Comparison of ENCODE assay signal across 8 cellular contexts in genomic region chr6:39430968-39431523, GRCh38.
DNase-seq lines count a peak whose midpoint lies in the region; ATAC-seq and TF ChIP-seq lines count a peak whose summit lies in the region.

No MANE protein-coding gene starts in this region.

- ATAC-seq in gastrocnemius medialis (peak; percentile 62 to 95), HG03196 (IDR thresholded peaks at IDR 0.05; ENCODE audit: unreplicated experiment) (no peak), HG03095 (IDR thresholded peaks at IDR 0.05; ENCODE audit: unreplicated experiment) (no peak)

- H4K8ac ChIP-seq in H9 (replicated peaks; ENCODE audit: insufficient read length, low read depth, low read length): no peak overlapping the region

- peak; percentile 62 for DNase-seq in H9
- DNase-seq in Peyer's patch: peak; percentile 20 to 58 (median 56)
- DNase-seq in cardiac muscle cell (ENCODE audit: low read depth in 1 of 2, low spot score in 1 of 2): peak; percentile 20 to 56
- peak; percentile 20 to 78 for DNase-seq in gastrocnemius medialis
- no peak for DNase-seq in T-helper 2 cell
- no peak for DNase-seq in NCI-H2227 treated with DMSO at 0.1 percent for 48 hours (lab: John Stamatoyannopoulos, UW)

- no peak overlapping the region for H2BK120ac ChIP-seq in H9 (ENCODE audit: low read depth, low read length, poor library complexity, severe bottlenecking)

- no peak overlapping the region for H3T11ph ChIP-seq in H9 (ENCODE audit: low read length)

- H3K27me3 ChIP-seq in H9 (ENCODE audit: insufficient read depth, low read length): no peaks in the 10 kb centered on the region
- H3K27me3 ChIP-seq in Peyer's patch: no peaks in the 10 kb centered on the region
- no peaks in the 10 kb centered on the region for H3K27me3 ChIP-seq in cardiac muscle cell
- no peaks in the 10 kb centered on the region for H3K27me3 ChIP-seq in gastrocnemius medialis

- no peak overlapping the region for H2AFZ ChIP-seq in H9 (ENCODE audit: low read length)

- H3K4me1 Mint-ChIP-seq in H9: peaks cover 19 to 23% of the 10 kb centered on the region in 2 experiments

- H3K9ac ChIP-seq in H9 (ENCODE audit: extremely low read depth, insufficient read length, low read length): no peak overlapping the region

- H3K36me3 Mint-ChIP-seq in H9 (ENCODE audit: insufficient read depth in 1 of 3, low read depth in 3 of 3): no peaks in the 10 kb centered on the region

- TF ChIP-seq POLR2A in Peyer's patch (IDR thresholded peaks at IDR 0.05) (no peak), gastrocnemius medialis (IDR thresholded peaks at IDR 0.05) (no peak)

- H3K27ac Mint-ChIP-seq in H9: no peak overlapping the region

- H3K27ac ChIP-seq in H9 (ENCODE audit: insufficient read length, low read depth, low read length) (no peak overlapping the region), Peyer's patch (peak overlapping the region in 2 of 4 donors; percentile 42 to 45), cardiac muscle cell (peak overlapping the region; percentile 71), gastrocnemius medialis (peak overlapping the region; percentile 14 to 64 (median 34))

- no peak overlapping the region for H4K5ac ChIP-seq in H9 (ENCODE audit: insufficient read length, low read depth, low read length)

- H3K18ac ChIP-seq in H9 (ENCODE audit: insufficient read length, low read depth, low read length): no peak overlapping the region

- no peak overlapping the region for H3K14ac ChIP-seq in H9 (ENCODE audit: insufficient read depth, low read length)

- H3K9me3 Mint-ChIP-seq in H9: 0 out of 5 replicates have a peak, but pooled peaks cover 0 to 4% of the 10 kb centered on the region in 2 experiments

- no peaks in the 10 kb centered on the region for H3K79me2 ChIP-seq in H9 (ENCODE audit: insufficient read depth, low read length)

- no peaks in the 10 kb centered on the region; the same call in 1 of the 2 replicates for H3K27me3 Mint-ChIP-seq in H9 (ENCODE audit: low read depth)

- H3K36me3 ChIP-seq in Peyer's patch: no peaks in the 10 kb centered on the region
- H3K36me3 ChIP-seq in cardiac muscle cell: no peaks in the 10 kb centered on the region
- H3K36me3 ChIP-seq in gastrocnemius medialis: no peaks in the 10 kb centered on the region

- H2BK20ac ChIP-seq in H9 (ENCODE audit: low read depth, low read length, poor library complexity, severe bottlenecking): no peak overlapping the region

- no peak overlapping the region for H2BK15ac ChIP-seq in H9 (ENCODE audit: low read depth, low read length)

- no peaks in the 10 kb centered on the region for H3K79me1 ChIP-seq in H9 (ENCODE audit: insufficient read depth, low read depth, low read length, poor library complexity, severe bottlenecking)

- H4K20me1 ChIP-seq in H9 (ENCODE audit: control insufficient read depth, insufficient read depth, insufficient read length): no peaks in the 10 kb centered on the region

- H3K23me2 ChIP-seq in H9 (ENCODE audit: insufficient read length, low read depth, low read length, poor library complexity, severe bottlenecking): no peaks in the 10 kb centered on the region

- no peak overlapping the region for H2AK5ac ChIP-seq in H9 (ENCODE audit: insufficient read length, low read length)

- in situ Hi-C loops in gastrocnemius medialis (cut with MboI; ENCODE audit: low sequenced_read_pairs in 4 of 4): no loop called here

- no peak overlapping the region for H3K56ac ChIP-seq in H9 (ENCODE audit: insufficient read length, low read depth, low read length)

- H3K4ac ChIP-seq in H9 (ENCODE audit: low read depth, low read length): no peak overlapping the region

- TF ChIP-seq CTCF in H9 (conservative IDR thresholded peaks at IDR 0.05) (no peak), Peyer's patch (IDR thresholded peaks at IDR 0.05) (no peak), cardiac muscle cell (IDR thresholded peaks at IDR 0.05; ENCODE audit: low read depth, low read length) (no peak), gastrocnemius medialis (IDR thresholded peaks at IDR 0.05 in 4 of 5, conservative IDR thresholded peaks at IDR 0.05 in 1 of 5) (no peak)

- H2BK5ac ChIP-seq in H9 (ENCODE audit: insufficient read length, low read length): no peak overlapping the region

- no CpG with 5 or more reads among the region's 11 CpGs for WGBS in H9 (ENCODE audit: extremely low coverage, insufficient read length, low lambda C conversion rate)

- no peak overlapping the region for H2BK12ac ChIP-seq in H9 (ENCODE audit: insufficient read length, low read depth, low read length)

- H3K4me3 Mint-ChIP-seq in H9: no peak overlapping the region

- intact Hi-C loops in gastrocnemius medialis (cut with DNase I; ENCODE audit: low total_unique reads): no loop called here

- H3K4me3 ChIP-seq in Peyer's patch (no peak overlapping the region), cardiac muscle cell (no peak overlapping the region), gastrocnemius medialis (no peak overlapping the region)

- H4K91ac ChIP-seq in H9 (ENCODE audit: insufficient read length, low read depth, low read length): no peak overlapping the region

- no peak overlapping the region for H3K23ac ChIP-seq in H9 (ENCODE audit: insufficient read length, low read depth, low read length)

- no peak overlapping the region for H3K4me2 ChIP-seq in H9 (ENCODE audit: insufficient read depth, insufficient read length, low read length)

- H3K4me1 ChIP-seq in H9 (ENCODE audit: insufficient read depth, low read length) (peaks cover 3% of the 10 kb centered on the region; the same call in 1 of the 2 replicates), Peyer's patch (peaks cover 0 to 7% (median 0%) of the 10 kb centered on the region in 4 donors), cardiac muscle cell (ENCODE audit: low read depth) (peaks cover 17% of the 10 kb centered on the region), gastrocnemius medialis (peaks cover 11 to 12% of the 10 kb centered on the region in 2 donors)

- H3K9me3 ChIP-seq in H9 (ENCODE audit: control insufficient read depth, low read depth, low read length): no peaks in the 10 kb centered on the region
- no peaks in the 10 kb centered on the region for H3K9me3 ChIP-seq in Peyer's patch
- no peaks in the 10 kb centered on the region for H3K9me3 ChIP-seq in cardiac muscle cell (ENCODE audit: low read depth)
- no peaks in the 10 kb centered on the region for H3K9me3 ChIP-seq in gastrocnemius medialis

Comparison
In these comparisons a context has a peak if more than half of its experiments do, and no peak if none do; other contexts are left out.
1. DNase-seq: peak in H9 (single experiment), Peyer's patch (3 of 3), cardiac muscle cell (2 of 2) and gastrocnemius medialis (2 of 2); none in T-helper 2 cell (0 of 5) and NCI-H2227 treated with DMSO at 0.1 percent for 48 hours (single experiment).
2. ATAC-seq: peak in gastrocnemius medialis (2 of 2); none in HG03196 (single experiment) and HG03095 (single experiment).